ENCODE assay signal across 10 cellular contexts in genomic region chr4:7398104-7398423, GRCh38. TPM values are rescaled to one million over a fixed set of nuclear protein-coding genes. Genes with fewer than 3 reads are reported as not detected.
A peak's percentile ranks its signal among the peaks of the same experiment; 100 is the strongest.
DNase-seq lines count a peak whose midpoint lies in the region; TF ChIP-seq lines count a peak whose summit lies in the region.
"Had no signal": no experiment of that assay in that cellular context is flagged by ENCODE, and none has a peak within 500 bp of the region (broad histone marks: within the 10 kb centered on the region; RNA-seq: fewer than 3 reads in every experiment).

No MANE protein-coding gene starts in this region.

- no peak overlapping the region for H4K91ac ChIP-seq in trophoblast cell (ENCODE audit: low read depth, low read length)

- no peak overlapping the region for H2BK12ac ChIP-seq in trophoblast cell (ENCODE audit: low read length)

- 49% methylated on average over 6 of the region's 6 CpGs for WGBS in hepatocyte (ENCODE audit: low lambda C conversion rate, missing lambda C conversion rate)
- WGBS in trophoblast cell (ENCODE audit: extremely low coverage, insufficient coverage, insufficient read length) = no CpG with 5 or more reads among the region's 6 CpGs

- no peak overlapping the region for H2BK5ac ChIP-seq in trophoblast cell (ENCODE audit: low read depth, low read length, poor library complexity)

- CTCF ChIA-PET in A673 (lab: Charles Lee) (no interaction called here), Caco-2 (lab: Charles Lee) (no interaction called here)

- H3K27me3 ChIP-seq in A673 (replicated peaks; ENCODE audit: insufficient read depth, low read depth, low read length, poor library complexity) = peaks cover 75% of the 10 kb centered on the region
- no peaks in the 10 kb centered on the region for H3K27me3 ChIP-seq in hepatocyte
- no peaks in the 10 kb centered on the region for H3K27me3 ChIP-seq in Caco-2 (replicated peaks; ENCODE audit: control insufficient read depth, insufficient read depth, low read length)
- H3K27me3 ChIP-seq in trophoblast cell (ENCODE audit: insufficient read depth, low read length) = no peaks in the 10 kb centered on the region

- no peaks in the 10 kb centered on the region for H3K27me3 Mint-ChIP-seq in Caco-2 (ENCODE audit: insufficient read depth, unreplicated experiment)

- H3K4me2 ChIP-seq in hepatocyte (no peak overlapping the region), trophoblast cell (ENCODE audit: low read length) (no peak overlapping the region)
- H3K4me2 ChIP-seq: PC-9 had no signal

- no peak; the same call in 1 of the 2 replicates for TF ChIP-seq CTCF in A673 (conservative IDR thresholded peaks at IDR 0.05; ENCODE audit: low read depth, low read length)
- TF ChIP-seq CTCF in hepatocyte (IDR thresholded peaks at IDR 0.05; ENCODE audit: poor library complexity) = peak; percentile 11
- TF ChIP-seq CTCF in Caco-2 (IDR thresholded peaks at IDR 0.05; ENCODE audit: insufficient read depth in 1 of 2, low read depth in 1 of 2, low read length in 1 of 2, severe bottlenecking in 1 of 2, unreplicated experiment in 1 of 2) = no peak

- H4K8ac ChIP-seq in trophoblast cell (ENCODE audit: low read depth, low read length) = no peak overlapping the region

- H3K79me2 ChIP-seq in hepatocyte (no peaks in the 10 kb centered on the region), trophoblast cell (ENCODE audit: control insufficient read depth, insufficient read depth, low read length, poor library complexity) (no peaks in the 10 kb centered on the region)

- no peak overlapping the region for H2BK120ac ChIP-seq in trophoblast cell (ENCODE audit: insufficient read depth, low read length, poor library complexity)

- H3K9me2 ChIP-seq in hepatocyte (replicated peaks; ENCODE audit: insufficient read depth) = no peaks in the 10 kb centered on the region

- intact Hi-C loops in A673 (cut with micrococcal nuclease; ENCODE audit: unreplicated experiment) (no loop called here), Caco-2 (cut with micrococcal nuclease; ENCODE audit: unreplicated experiment) (no loop called here)

- no peak overlapping the region for H3K9ac ChIP-seq in trophoblast cell (ENCODE audit: low read length)

- H3K18ac ChIP-seq in trophoblast cell (ENCODE audit: low read length) = no peak overlapping the region

- no peak overlapping the region for H3K4me3 Mint-ChIP-seq in Caco-2 (ENCODE audit: unreplicated experiment)
- H3K4me3 Mint-ChIP-seq: neural crest cell had no signal

- no peaks in the 10 kb centered on the region for H3K36me3 ChIP-seq in A673 (ENCODE audit: insufficient read depth, low read length, poor library complexity, severe bottlenecking)
- H3K36me3 ChIP-seq in hepatocyte (replicated peaks; ENCODE audit: insufficient read depth, low read depth) = no peaks in the 10 kb centered on the region
- H3K36me3 ChIP-seq in Caco-2 (ENCODE audit: control insufficient read depth, insufficient read depth, low read length) = no peaks in the 10 kb centered on the region
- H3K36me3 ChIP-seq in trophoblast cell (ENCODE audit: control insufficient read depth in 1 of 2, insufficient read depth in 2 of 2, low read length in 2 of 2) = no peaks in the 10 kb centered on the region

- H3K27ac ChIP-seq in A673 (ENCODE audit: low read depth, low read length, poor library complexity, severe bottlenecking) (no peak overlapping the region), hepatocyte (no peak overlapping the region), trophoblast cell (ENCODE audit: low read depth, low read length) (no peak overlapping the region)
- H3K27ac ChIP-seq: PC-9 had no signal

- no peaks in the 10 kb centered on the region for H3K36me3 Mint-ChIP-seq in Caco-2 (ENCODE audit: insufficient read depth, unreplicated experiment)

- no peak overlapping the region for H3K4ac ChIP-seq in trophoblast cell (ENCODE audit: low read depth, low read length)

- peaks cover 17% of the 10 kb centered on the region for H3K4me1 Mint-ChIP-seq in Caco-2 (ENCODE audit: low read depth, unreplicated experiment)

- DNase-seq in A673 (ENCODE audit: low spot score) = peak; percentile 32
- peak; percentile 31 for DNase-seq in M059J (ENCODE audit: low read depth)
- DNase-seq in SW480 (ENCODE audit: low spot score) = peak; percentile 30
- DNase-seq in hepatocyte (ENCODE audit: low spot score) = peak; percentile 74
- no peak for DNase-seq in inferior parietal cortex (ENCODE audit: extremely low spot score)
- no peak for DNase-seq in HK-2 (ENCODE audit: unreplicated experiment)
- no peak for DNase-seq in Caco-2
- no peak for DNase-seq in trophoblast cell
- DNase-seq: PC-9 had no signal

- H3K23ac ChIP-seq in trophoblast cell (ENCODE audit: low read length) = no peak overlapping the region

- no peak overlapping the region for H3K14ac ChIP-seq in trophoblast cell (ENCODE audit: low read length)

- BruUV-seq in A673 (replicated peaks; lab: Mats Ljungman, UMichigan) = no TSS peak
- no TSS peak for BruUV-seq in Caco-2 (replicated peaks; lab: Mats Ljungman, UMichigan)

- peaks cover 15% of the 10 kb centered on the region for H3K9me3 Mint-ChIP-seq in Caco-2 (ENCODE audit: unreplicated experiment)

- POLR2A ChIA-PET in A673 (lab: Charles Lee; ENCODE audit: low non-redundant PET) = no interaction called here
- POLR2A ChIA-PET in Caco-2 (lab: Charles Lee) = no interaction called here

- H3K27ac Mint-ChIP-seq in Caco-2 (ENCODE audit: unreplicated experiment) = no peak overlapping the region

- no peak overlapping the region for H2AK5ac ChIP-seq in trophoblast cell (ENCODE audit: low read length)

- no peaks in the 10 kb centered on the region for H3K4me1 ChIP-seq in A673 (ENCODE audit: insufficient read depth, low read length, poor library complexity, severe bottlenecking)
- H3K4me1 ChIP-seq in hepatocyte (ENCODE audit: insufficient read depth) = peaks cover 8% of the 10 kb centered on the region
- peaks cover 13% of the 10 kb centered on the region for H3K4me1 ChIP-seq in Caco-2
- H3K4me1 ChIP-seq in trophoblast cell (ENCODE audit: control insufficient read depth in 1 of 2, insufficient read depth in 2 of 2, low read length in 2 of 2) = no peaks in the 10 kb centered on the region

- H3K4me3 ChIP-seq in A673 (ENCODE audit: low read depth, low read length, poor library complexity, severe bottlenecking) (no peak overlapping the region), hepatocyte (no peak overlapping the region), Caco-2 (ENCODE audit: low read depth, low read length) (no peak overlapping the region), trophoblast cell (ENCODE audit: low read depth, low read length) (no peak overlapping the region)
- H3K4me3 ChIP-seq: PC-9 had no signal

- no peaks in the 10 kb centered on the region for H4K20me1 ChIP-seq in hepatocyte (ENCODE audit: insufficient read depth, poor library complexity, severe bottlenecking)

- H3K9me3 ChIP-seq in A673 (ENCODE audit: low read depth, low read length, poor library complexity, severe bottlenecking) (no peaks in the 10 kb centered on the region), hepatocyte (ENCODE audit: low read depth) (no peaks in the 10 kb centered on the region), Caco-2 (no peaks in the 10 kb centered on the region), trophoblast cell (ENCODE audit: insufficient read depth, low read depth, low read length) (peaks cover 7% of the 10 kb centered on the region)

- H3K79me1 ChIP-seq in trophoblast cell (ENCODE audit: low read length) = no peaks in the 10 kb centered on the region

- H4K12ac ChIP-seq in trophoblast cell (ENCODE audit: low read depth, low read length) = no peak overlapping the region

- H2AFZ ChIP-seq in hepatocyte (no peak overlapping the region), trophoblast cell (ENCODE audit: insufficient read depth, low read length, poor library complexity) (no peak overlapping the region)
- H2AFZ ChIP-seq: PC-9 had no signal

RNA-seq across cellular contexts. Expression of gene PSAPL1, which starts 36.7 kb away (rescaled TPM):
- not detected in 2 replicates for total RNA-seq in A673 (2021)
- not detected in 2 replicates for total RNA-seq in M059J (2014; rRNA removed; shearing (Covaris generic))
- total RNA-seq in hepatocyte = 4.3 and 5.8 TPM in 2 replicates
- 4.4 and 5.2 TPM in 2 replicates for polyA plus RNA-seq in hepatocyte
- 14.3 and 14.7 TPM in 2 replicates for total RNA-seq in Caco-2 (2022)
- polyA plus RNA-seq in trophoblast cell (2013) = not detected in 2 replicates
- total RNA-seq: neural crest cell had no signal

Comparison
In these comparisons a context has a peak if more than half of its experiments do, and no peak if none do; other contexts are left out.
1. DNase-seq: peak in A673 (single experiment), M059J (single experiment), SW480 (single experiment) and hepatocyte (single experiment); none in inferior parietal cortex (single experiment), HK-2 (single experiment), Caco-2 (0 of 2) and trophoblast cell (0 of 2).